In the genomic region with DNA sequence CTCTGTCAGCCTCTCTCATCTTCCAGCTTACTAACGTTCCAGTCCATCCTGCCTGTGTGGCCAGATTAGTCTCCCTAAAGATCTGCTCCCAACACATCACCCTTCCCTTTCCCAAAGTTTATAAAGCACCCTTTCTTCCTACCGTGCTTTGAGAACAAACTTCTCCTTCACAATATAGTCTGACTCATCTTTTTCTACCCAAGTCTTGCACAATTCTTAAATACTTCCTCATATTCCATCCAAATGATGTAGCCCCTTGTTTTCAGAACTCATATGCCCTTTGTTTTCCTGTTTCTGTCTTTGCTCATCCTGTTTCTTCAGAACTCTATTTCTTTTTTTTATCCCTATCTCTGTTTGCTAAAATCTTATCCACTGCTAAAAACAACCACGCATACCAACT, we compare ENCODE assay signal across 13 cellular contexts. TPM values are rescaled to one million over a fixed set of nuclear protein-coding genes. Genes with fewer than 3 reads are reported as not detected.
DNase-seq lines count a peak whose midpoint lies in the region; ATAC-seq and TF ChIP-seq lines count a peak whose summit lies in the region.
"Had no signal": no experiment of that assay in that cellular context is flagged by ENCODE, and none has a peak within 500 bp of the region (broad histone marks: within the 10 kb centered on the region; RNA-seq: fewer than 3 reads in every experiment).

No MANE protein-coding gene starts in this region.

- WGBS in testis, 2 donors = 73 to 85% methylated on average over 3 of the region's 3 CpGs
- 30 to 35% methylated on average over 3 of the region's 3 CpGs for WGBS in esophagus squamous epithelium, 2 donors

- CTCF ChIA-PET in BJ (lab: Yijun Ruan, JAX) = no interaction called here

- H3K27ac ChIP-seq in testis (no peak overlapping the region), esophagus squamous epithelium (no peak overlapping the region)

- H3K9me3 ChIP-seq in testis (no peaks in the 10 kb centered on the region), esophagus squamous epithelium (no peaks in the 10 kb centered on the region)

- POLR2A ChIA-PET in BJ (lab: Charles Lee) = no interaction called here

- TF ChIP-seq POLR2A in testis (IDR thresholded peaks at IDR 0.05) = no peak
- no peak for TF ChIP-seq POLR2A in esophagus squamous epithelium (IDR thresholded peaks at IDR 0.05)

- no peak for TF ChIP-seq CTCF in BJ (IDR thresholded peaks at IDR 0.05; ENCODE audit: insufficient read depth, low read depth, low read length)
- no peak for TF ChIP-seq CTCF in testis (IDR thresholded peaks at IDR 0.05)
- no peak for TF ChIP-seq CTCF in esophagus squamous epithelium (IDR thresholded peaks at IDR 0.05)

- H3K36me3 ChIP-seq in BJ (ENCODE audit: control insufficient read depth, insufficient read depth, low read length) (no peaks in the 10 kb centered on the region), testis (ENCODE audit: low read depth, missing control alignments) (no peaks in the 10 kb centered on the region), esophagus squamous epithelium (no peaks in the 10 kb centered on the region)

- H3K4me3 ChIP-seq in BJ (ENCODE audit: low read depth, low read length) (no peak overlapping the region), testis (no peak overlapping the region), esophagus squamous epithelium (no peak overlapping the region)

- no peak for ATAC-seq in GM21723 (IDR thresholded peaks at IDR 0.05; ENCODE audit: unreplicated experiment)
- no peak for ATAC-seq in HG03135 (IDR thresholded peaks at IDR 0.05; ENCODE audit: unreplicated experiment)
- ATAC-seq: activated CD8-positive, alpha-beta T cell treated with anti-CD3 and anti-CD28 coated beads for 36 hours; T-cell had no signal

- peak; percentile 26 for DNase-seq in BJ (ENCODE audit: low read depth)
- DNase-seq in LHCN-M2 (ENCODE audit: low read depth) = peak; percentile 86
- DNase-seq in amniotic epithelial cell (ENCODE audit: low read depth) = peak; percentile 87
- DNase-seq in iris pigment epithelial cell (ENCODE audit: low read depth) = peak; percentile 90
- no peak for DNase-seq in testis
- DNase-seq in esophagus squamous epithelium (lab: John Stamatoyannopoulos, UW) = no peak
- DNase-seq: activated CD8-positive, alpha-beta T cell treated with anti-CD3 and anti-CD28 coated beads for 36 hours; NCI-H524 treated with DMSO at 0.1 percent for 48 hours; right cardiac atrium; T-cell had no signal

- intact Hi-C loops in testis (cut with DNase I; ENCODE audit: low total_unique reads) = no loop called here
- intact Hi-C loops in esophagus squamous epithelium (cut with DNase I) = no loop called here

- H3K4me1 ChIP-seq in testis (no peaks in the 10 kb centered on the region), esophagus squamous epithelium (no peaks in the 10 kb centered on the region)

- H3K27me3 ChIP-seq in BJ (ENCODE audit: control insufficient read depth, insufficient read depth, low read length) (no peaks in the 10 kb centered on the region), testis (no peaks in the 10 kb centered on the region), esophagus squamous epithelium (no peaks in the 10 kb centered on the region)

RNA-seq across cellular contexts. Expression of a gene that starts 59.5 kb away (rescaled TPM):
- polyA plus RNA-seq in BJ (2011; rRNA removed) = not detected in 2 replicates
- polyA minus RNA-seq in BJ (2011; rRNA and poly(A)+ RNA removed) = 0.09 TPM in 1 of 2 replicates, not detected in the other
- 0.19 TPM in 1 of 2 replicates, not detected in the other for total RNA-seq in LHCN-M2 (2014; rRNA removed)
- not detected for polyA plus RNA-seq in LHCN-M2 (2012)
- under 1 TPM; 0.31 to 0.99 TPM for total RNA-seq in testis
- polyA plus RNA-seq in testis (ENCODE audit: insufficient read depth, low read depth, low replicate concordance) = 1.1 TPM
- total RNA-seq in esophagus squamous epithelium = not detected
- total RNA-seq: activated CD8-positive, alpha-beta T cell treated with anti-CD3 and anti-CD28 coated beads for 36 hours; mononuclear cell; T-cell had no signal

Comparison
In these comparisons a context has a peak if more than half of its experiments do, and no peak if none do; other contexts are left out.
1. DNase-seq: peak in BJ (single experiment), LHCN-M2 (single experiment), amniotic epithelial cell (single experiment) and iris pigment epithelial cell (single experiment); none in testis (single experiment) and esophagus squamous epithelium (single experiment).